4 cellular contexts compared by ENCODE assay signal in genomic region chr19:57092991-57093390, GRCh38. TPM values are rescaled to one million over a fixed set of nuclear protein-coding genes. Genes with fewer than 3 reads are reported as not detected.
"Had no signal": no experiment of that assay in that cellular context is flagged by ENCODE, and none has a peak within 500 bp of the region (broad histone marks: within the 10 kb centered on the region; RNA-seq: fewer than 3 reads in every experiment).

No MANE protein-coding gene starts in this region.

RNA-seq across cellular contexts. Expression of gene USP29, which starts 26.8 kb away (rescaled TPM):
- total RNA-seq: LHCN-M2, M059J, MCF 10A, NCI-H460 had no signal

RNA-seq across cellular contexts. Expression of gene ZIM3, which starts 52.0 kb away (rescaled TPM):
- total RNA-seq: LHCN-M2, M059J, MCF 10A, NCI-H460 had no signal
